In genomic region chr5:163533229-163533628, GRCh38 we compare ENCODE assay signal across 21 cellular contexts.
"Had no signal": no experiment of that assay in that cellular context is flagged by ENCODE, and none has a peak within 500 bp of the region (broad histone marks: within the 10 kb centered on the region; RNA-seq: fewer than 3 reads in every experiment).

No MANE protein-coding gene starts in this region.

- H3K36me3 ChIP-seq: brain microvascular endothelial cell, esophagus squamous epithelium, gastrocnemius medialis, prostate gland, spleen, tibial artery, WERI-Rb-1 had no signal

- H3K27me3 ChIP-seq: brain microvascular endothelial cell, esophagus squamous epithelium, gastrocnemius medialis, spleen, tibial artery had no signal

- DNase-seq: activated gamma-delta T cell treated with Interleukin-2 at 50 U/mL for 16 hours; activated T-cell treated with anti-CD3 and anti-CD28 coated beads, Interleukin-2, amount 50 U/mL, for 1 hour; aorta; brain microvascular endothelial cell; caudate nucleus; dermis blood vessel endothelial cell; esophagus squamous epithelium; gastrocnemius medialis; hypothalamus; left colon; mucosa of descending colon; spleen; stimulated activated CD4-positive, alpha-beta T cell treated with anti-CD3 and anti-CD28 coated beads, Interleukin-4, amount 100 ng/mL, for 1 hour; stimulated activated naive CD8-positive, alpha-beta T cell treated with anti-CD3 and anti-CD28 coated beads, Interleukin-15, Interleukin-2, amounts not matched to agents 100 U/mL and 50 U/mL, for 24 hours; substantia nigra; T-cell; tibial artery; WERI-Rb-1 had no signal

- FAIRE-seq: keratinocyte, TTC549 had no signal

- H3K9me3 ChIP-seq: esophagus squamous epithelium, gastrocnemius medialis, mucosa of descending colon, prostate gland, spleen, tibial artery had no signal

- H3K4me1 ChIP-seq: esophagus squamous epithelium, gastrocnemius medialis, prostate gland had no signal

- ATAC-seq: gastrocnemius medialis; left colon; mucosa of descending colon; stimulated activated naive CD8-positive, alpha-beta T cell treated with anti-CD3 and anti-CD28 coated beads, Interleukin-15, Interleukin-2, amounts not matched to agents 100 U/mL and 50 U/mL, for 24 hours; T-cell had no signal

- H3K27ac ChIP-seq: brain microvascular endothelial cell, esophagus squamous epithelium, gastrocnemius medialis, prostate gland, spleen, tibial artery, WERI-Rb-1 had no signal

- H3K4me3 ChIP-seq: esophagus squamous epithelium, gastrocnemius medialis, mucosa of descending colon, prostate gland, spleen, tibial artery had no signal
